Comparison of ENCODE assay signal across 8 cellular contexts in the genomic region with DNA sequence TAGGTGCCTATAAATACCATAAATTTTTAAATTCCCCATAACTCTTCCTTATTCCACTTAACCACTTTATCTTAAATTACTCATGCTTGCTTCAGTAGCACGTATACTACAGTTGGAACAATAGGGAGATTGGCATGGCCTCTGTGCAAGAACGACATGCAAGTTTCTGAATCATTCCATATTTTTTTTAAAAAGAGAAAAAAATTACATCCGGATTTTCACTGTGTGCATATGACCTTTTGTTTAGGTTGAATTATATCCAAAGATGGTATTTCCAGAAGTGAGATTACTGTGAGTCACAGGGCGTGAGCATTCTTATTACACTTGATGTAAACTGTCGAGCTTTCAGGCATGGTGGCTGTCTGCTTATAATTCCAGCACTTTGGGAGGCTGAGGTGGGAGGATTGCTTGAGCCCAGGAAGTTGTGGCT. TPM values are rescaled to one million over a fixed set of nuclear protein-coding genes. Genes with fewer than 3 reads are reported as not detected.
A peak's percentile ranks its signal among the peaks of the same experiment; 100 is the strongest.
DNase-seq lines count a peak whose midpoint lies in the region; ATAC-seq, FAIRE-seq and TF ChIP-seq lines count a peak whose summit lies in the region.
"Not testable (repeated sequence)": the region's sequence is repeated elsewhere in the genome, so short reads cannot be mapped to it uniquely, and the experiment has no call there.

No MANE protein-coding gene starts in this region.

- not testable (repeated sequence) for H3K9ac ChIP-seq in keratinocyte (ENCODE audit: control insufficient read depth, extremely low read depth, insufficient read depth, low read length); skeletal muscle satellite cell (ENCODE audit: low read depth, low read length)

- peak; percentile 49 for FAIRE-seq in keratinocyte (lab: Jason Lieb, UNC)

- not testable (repeated sequence) for H3K27me3 ChIP-seq in AG04450 (ENCODE audit: control insufficient read depth, insufficient read depth, low read length); keratinocyte (ENCODE audit: control insufficient read depth, extremely low read depth, insufficient read depth, low read length); skeletal muscle satellite cell (ENCODE audit: control insufficient read depth, insufficient read depth, low read length)

- not testable (repeated sequence) for H3K36me3 ChIP-seq in keratinocyte (ENCODE audit: control insufficient read depth in 2 of 2, extremely low read depth in 1 of 2, insufficient read depth in 2 of 2, low read length in 2 of 2); skeletal muscle satellite cell (ENCODE audit: insufficient read depth, low read length)

- H3K79me2 ChIP-seq in keratinocyte (ENCODE audit: control insufficient read depth, insufficient read depth, low read length), result not testable (repeated sequence)

- H3K4me1 ChIP-seq in keratinocyte (ENCODE audit: control insufficient read depth, extremely low read depth, insufficient read depth, low read length), result peaks cover 56% of the 10 kb centered on the region
- H3K4me1 ChIP-seq in skeletal muscle satellite cell (ENCODE audit: control insufficient read depth, insufficient read depth, low read length), result peaks cover 36% of the 10 kb centered on the region

- not testable (repeated sequence) for H2AFZ ChIP-seq in keratinocyte (ENCODE audit: control insufficient read depth, low read length)

- DNase-seq in AG04450 (ENCODE audit: low read depth, low spot score) (peak; percentile 59), GM03348 (ENCODE audit: low spot score) (peak; percentile 31), LHCN-M2 (ENCODE audit: low read depth) (peak; percentile 88), RWPE1 (ENCODE audit: low spot score) (peak; percentile 82), astrocyte of the cerebellum (ENCODE audit: low read depth) (peak; percentile 36), keratinocyte (ENCODE audit: low read depth, low spot score) (peak; percentile 78)

- H4K20me1 ChIP-seq in keratinocyte (ENCODE audit: control insufficient read depth, extremely low read depth, insufficient read depth, low read length), result not testable (repeated sequence)

- in situ Hi-C loops in astrocyte of the cerebellum (cut with HindIII; ENCODE audit: low sequenced_read_pairs), result not testable (repeated sequence)

- CTCF ChIA-PET in AG04450 (lab: Charles Lee); RWPE1 (lab: Yijun Ruan, JAX): not testable (repeated sequence)

- not testable (repeated sequence) for H3K9me1 ChIP-seq in keratinocyte (ENCODE audit: control insufficient read depth, extremely low read depth, insufficient read depth, low read length)

- peak overlapping the region; percentile 24 for H3K27ac ChIP-seq in AG04450 (ENCODE audit: low read depth, low read length)
- H3K27ac ChIP-seq in RWPE1, result peak overlapping the region; percentile 75
- peak overlapping the region; percentile 91 for H3K27ac ChIP-seq in keratinocyte (ENCODE audit: control insufficient read depth, insufficient read depth, low read length)

- ATAC-seq in esophagus mucosa, result peak; percentile 70

- TF ChIP-seq CTCF in AG04450 (IDR thresholded peaks at IDR 0.05; ENCODE audit: low read depth, low read length); RWPE1 (conservative IDR thresholded peaks at IDR 0.05; ENCODE audit: low read depth); astrocyte of the cerebellum (IDR thresholded peaks at IDR 0.05; ENCODE audit: low read depth, low read length, missing control alignments); keratinocyte (optimal IDR thresholded peaks at IDR 0.05 in 1 of 3, IDR thresholded peaks at IDR 0.05 in 1 of 3, conservative IDR thresholded peaks at IDR 0.05 in 1 of 3; ENCODE audit: extremely low read depth in 1 of 3, insufficient read depth in 2 of 3, low read length in 3 of 3): not testable (repeated sequence)

- dilution Hi-C loops in keratinocyte (cut with MboI; ENCODE audit: extremely low pct_ligation_motif_present, low sequenced_read_pairs), result not testable (repeated sequence)

- H3K4me2 ChIP-seq in keratinocyte (ENCODE audit: control insufficient read depth, extremely low read depth, insufficient read depth, low read depth, low read length) (peak overlapping the region; percentile 22), skeletal muscle satellite cell (ENCODE audit: low read length) (peak overlapping the region; percentile 56)

- POLR2A ChIA-PET in AG04450 (lab: Yijun Ruan, JAX), result interaction anchor here (0.6 to 1.7 kb wide), 4 partner anchors 13 to 237 kb away, joined by 3 to 9 read pairs (median 6); partner anchors contain the start of genes MDH2 and STYXL1
- POLR2A ChIA-PET in RWPE1 (lab: Yijun Ruan, JAX; ENCODE audit: low non-redundant PET), result not testable (repeated sequence)

- H3K9me3 ChIP-seq in AG04450 (ENCODE audit: control insufficient read depth, insufficient read depth, low read length); keratinocyte (ENCODE audit: control insufficient read depth, low read depth, low read length); skeletal muscle satellite cell (replicated peaks; ENCODE audit: low read length): not testable (repeated sequence)

- not testable (repeated sequence) for H3K4me3 ChIP-seq in AG04450 (ENCODE audit: low read depth, low read length); astrocyte of the cerebellum (ENCODE audit: low read depth, low read length); keratinocyte (ENCODE audit: control insufficient read depth in 2 of 3, extremely low read depth in 1 of 3, insufficient read depth in 2 of 3, low read depth in 1 of 3, low read length in 3 of 3); skeletal muscle satellite cell (ENCODE audit: low read length)

RNA-seq across cellular contexts. Expression of gene MDH2, which starts 39.5 kb away (rescaled TPM):
- 116 and 160 TPM in 2 replicates for polyA plus RNA-seq in AG04450 (2011; rRNA removed)
- polyA minus RNA-seq in AG04450 (2011; rRNA and poly(A)+ RNA removed), result 240 and 313 TPM in 2 replicates
- 103 and 104 TPM in 2 replicates for total RNA-seq in LHCN-M2 (2014; rRNA removed)
- polyA plus RNA-seq in LHCN-M2 (2012), result 252 TPM
- 204 TPM for total RNA-seq in esophagus mucosa
- polyA plus RNA-seq in keratinocyte, result 83.8 to 166 TPM (median 156 TPM) in 3 replicates
- polyA plus RNA-seq in keratinocyte (2011; ENCODE audit: low read depth), result 67.7 TPM
- 129 and 166 TPM in 2 replicates for polyA plus RNA-seq in keratinocyte (2011; cell fraction: cytosol; rRNA removed)
- polyA plus RNA-seq in keratinocyte (2011; cell fraction: nucleus; rRNA removed), result 90.3 and 111 TPM in 2 replicates
- polyA plus RNA-seq in keratinocyte (2012; ENCODE audit: low replicate concordance), result 144 and 181 TPM in 2 replicates
- 82.8 to 595 TPM (median 103 TPM) in 3 replicates for polyA minus RNA-seq in keratinocyte
- 172 TPM for polyA minus RNA-seq in keratinocyte (2011; cell fraction: cytosol; rRNA and poly(A)+ RNA removed)
- 39.4 and 48.7 TPM in 2 replicates for polyA minus RNA-seq in keratinocyte (2011; cell fraction: nucleus; rRNA and poly(A)+ RNA removed)
- total RNA-seq in skeletal muscle satellite cell (2012; rRNA removed), result 43.9 and 50.2 TPM in 2 replicates

RNA-seq across cellular contexts. Expression of gene STYXL1, which starts 39.6 kb away (rescaled TPM):
- polyA plus RNA-seq in AG04450 (2011; rRNA removed) (67.5 and 77.0 TPM in 2 replicates), keratinocyte (68.9 to 96.1 TPM (median 76.2 TPM) in 3 replicates)
- polyA minus RNA-seq in AG04450 (2011; rRNA and poly(A)+ RNA removed), result 34.9 and 36.6 TPM in 2 replicates
- total RNA-seq in LHCN-M2 (2014; rRNA removed) (52.5 and 56.7 TPM in 2 replicates), esophagus mucosa (37.6 TPM)
- polyA plus RNA-seq in LHCN-M2 (2012), result 57.0 TPM
- 9.9 TPM for polyA plus RNA-seq in keratinocyte (2011; ENCODE audit: low read depth)
- 74.0 and 89.5 TPM in 2 replicates for polyA plus RNA-seq in keratinocyte (2011; cell fraction: cytosol; rRNA removed)
- 63.0 and 64.9 TPM in 2 replicates for polyA plus RNA-seq in keratinocyte (2011; cell fraction: nucleus; rRNA removed)
- 55.3 and 58.4 TPM in 2 replicates for polyA plus RNA-seq in keratinocyte (2012; ENCODE audit: low replicate concordance)
- polyA minus RNA-seq in keratinocyte, result 40.1 to 45.6 TPM (median 43.1 TPM) in 3 replicates
- polyA minus RNA-seq in keratinocyte (2011; cell fraction: cytosol; rRNA and poly(A)+ RNA removed), result 18.6 TPM
- 9.5 and 17.2 TPM in 2 replicates for polyA minus RNA-seq in keratinocyte (2011; cell fraction: nucleus; rRNA and poly(A)+ RNA removed)
- 36.9 and 57.3 TPM in 2 replicates for total RNA-seq in skeletal muscle satellite cell (2012; rRNA removed)

Comparison
In these comparisons a context has a peak if more than half of its experiments do, and no peak if none do; other contexts are left out.
1. DNase-seq: peak in every context shown above with its lines; median percentile 88 in LHCN-M2; 82 in RWPE1; 78 in keratinocyte; 59 in AG04450; 36 in astrocyte of the cerebellum; 31 in GM03348.
2. H3K27ac ChIP-seq: peak in every context shown above with its lines; median percentile 91 in keratinocyte; 75 in RWPE1; 24 in AG04450.